18 cellular contexts compared by ENCODE assay signal in genomic region chr16:8919089-8919933, GRCh38. TPM values are rescaled to one million over a fixed set of nuclear protein-coding genes. Genes with fewer than 3 reads are reported as not detected.
DNase-seq lines count a peak whose midpoint lies in the region; ATAC-seq and TF ChIP-seq lines count a peak whose summit lies in the region.
"Had no signal": no experiment of that assay in that cellular context is flagged by ENCODE, and none has a peak within 500 bp of the region (broad histone marks: within the 10 kb centered on the region; RNA-seq: fewer than 3 reads in every experiment).

No MANE protein-coding gene starts in this region.

- in situ Hi-C loops in KBM-7 (cut with MboI; ENCODE audit: low pct_unique_long_range_greater_than_20kb, low sequenced_read_pairs): no loop called here

- peaks cover 41% of the 10 kb centered on the region for H3K4me1 Mint-ChIP-seq in activated naive CD4-positive, alpha-beta T cell treated with anti-CD3 and anti-CD28 coated beads for 36 hours (ENCODE audit: low read depth)
- H3K4me1 Mint-ChIP-seq in nephron progenitor cell: peaks cover 2% of the 10 kb centered on the region

- H3K36me3 Mint-ChIP-seq in activated naive CD4-positive, alpha-beta T cell treated with anti-CD3 and anti-CD28 coated beads for 36 hours (ENCODE audit: low read depth): peaks cover 43% of the 10 kb centered on the region
- H3K36me3 Mint-ChIP-seq in activated naive CD4-positive, alpha-beta T cell treated with anti-CD3 and anti-CD28 coated beads, Interleukin-2, amount 50 U/mL, for 72 hours: peaks cover 13 to 41% of the 10 kb centered on the region in 2 donors
- peaks cover 73% of the 10 kb centered on the region for H3K36me3 Mint-ChIP-seq in nephron progenitor cell (ENCODE audit: low read depth)

- no peak overlapping the region for H3K4me3 Mint-ChIP-seq in activated naive CD4-positive, alpha-beta T cell treated with anti-CD3 and anti-CD28 coated beads for 36 hours
- H3K4me3 Mint-ChIP-seq in nephron progenitor cell: no peak overlapping the region

- no peaks in the 10 kb centered on the region for H3K27me3 Mint-ChIP-seq in activated naive CD4-positive, alpha-beta T cell treated with anti-CD3 and anti-CD28 coated beads for 36 hours (ENCODE audit: low read depth)
- H3K27me3 Mint-ChIP-seq in nephron progenitor cell (ENCODE audit: low read depth, poor library complexity): no peaks in the 10 kb centered on the region

- DNase-seq in activated naive CD4-positive, alpha-beta T cell treated with anti-CD3 and anti-CD28 coated beads for 36 hours: no peak
- DNase-seq in activated naive CD4-positive, alpha-beta T cell treated with Interleukin-2 at 50 U/mL for 16 hours: no peak
- peak; percentile 23 for DNase-seq in KBM-7
- no peak for DNase-seq in activated naive CD4-positive, alpha-beta T cell treated with anti-CD3 and anti-CD28 coated beads, Interleukin-2, amount 50 U/mL, for 72 hours (ENCODE audit: low spot score in 2 of 2)
- DNase-seq in nephron progenitor cell: no peak
- no peak for DNase-seq in AG08395 (ENCODE audit: low spot score)
- DNase-seq: left cardiac atrium; MV-4-11; NCI-H2029; NK-92 treated with Interleukin-12 subunit alpha and Interleukin-12 subunit beta, amount 100 ng/mL, for 24 hours; retina had no signal

- CTCF ChIA-PET in activated naive CD4-positive, alpha-beta T cell treated with anti-CD3 and anti-CD28 coated beads for 36 hours (lab: Charles Lee): interaction anchor here (0.5 to 4.0 kb wide), 5 partner anchors 12 to 172 kb away, joined by 3 to 18 read pairs (median 4); partner anchors contain the start of gene HAPSTR1

- peak in 1 of 2 donors; percentile 27 for ATAC-seq in activated naive CD4-positive, alpha-beta T cell treated with anti-CD3 and anti-CD28 coated beads, Interleukin-2, amount 50 U/mL, for 72 hours
- ATAC-seq in HG02678 (IDR thresholded peaks at IDR 0.05; ENCODE audit: unreplicated experiment) (no peak), HG03565 (IDR thresholded peaks at IDR 0.05; ENCODE audit: unreplicated experiment) (no peak)
- ATAC-seq: gastroesophageal sphincter, left cardiac atrium had no signal

- peak overlapping the region; percentile 78 for H3K27ac Mint-ChIP-seq in activated naive CD4-positive, alpha-beta T cell treated with anti-CD3 and anti-CD28 coated beads for 36 hours
- H3K27ac Mint-ChIP-seq in activated naive CD4-positive, alpha-beta T cell treated with anti-CD3 and anti-CD28 coated beads, Interleukin-2, amount 50 U/mL, for 72 hours: peak overlapping the region; percentile 75 to 93
- H3K27ac Mint-ChIP-seq in nephron progenitor cell: peak overlapping the region; percentile 28

- H3K9me3 Mint-ChIP-seq in activated naive CD4-positive, alpha-beta T cell treated with anti-CD3 and anti-CD28 coated beads for 36 hours: no peaks in the 10 kb centered on the region
- no peaks in the 10 kb centered on the region for H3K9me3 Mint-ChIP-seq in activated naive CD4-positive, alpha-beta T cell treated with anti-CD3 and anti-CD28 coated beads, Interleukin-2, amount 50 U/mL, for 72 hours
- no peaks in the 10 kb centered on the region for H3K9me3 Mint-ChIP-seq in nephron progenitor cell

- intact Hi-C loops in activated naive CD4-positive, alpha-beta T cell treated with anti-CD3 and anti-CD28 coated beads for 36 hours (cut with micrococcal nuclease): no loop called here

- no peak for TF ChIP-seq CTCF in nephron progenitor cell (IDR thresholded peaks at IDR 0.05)

RNA-seq across cellular contexts. Expression of gene LITAFD, which starts 37.2 kb away (rescaled TPM):
- total RNA-seq in activated naive CD4-positive, alpha-beta T cell treated with anti-CD3 and anti-CD28 coated beads for 36 hours: not detected
- total RNA-seq in activated naive CD4-positive, alpha-beta T cell treated with anti-CD3 and anti-CD28 coated beads, Interleukin-2, amount 50 U/mL, for 72 hours: not detected
- total RNA-seq: bronchial epithelial cell, Daoy, dermis microvascular lymphatic vessel endothelial cell, gastroesophageal sphincter, left cardiac atrium, ureter had no signal

RNA-seq across cellular contexts. Expression of gene USP7, which starts 44.4 kb away (rescaled TPM):
- 100 to 1,000 TPM; 155 to 163 TPM for total RNA-seq in activated naive CD4-positive, alpha-beta T cell treated with anti-CD3 and anti-CD28 coated beads for 36 hours
- total RNA-seq in activated naive CD4-positive, alpha-beta T cell treated with anti-CD3 and anti-CD28 coated beads, Interleukin-2, amount 50 U/mL, for 72 hours: 100 to 1,000 TPM; 154 to 171 TPM

RNA-seq across cellular contexts. Expression of gene CARHSP1, which starts 50.5 kb away (rescaled TPM):
- 10 to 100 TPM; 46.5 to 49.6 TPM for total RNA-seq in activated naive CD4-positive, alpha-beta T cell treated with anti-CD3 and anti-CD28 coated beads for 36 hours
- total RNA-seq in activated naive CD4-positive, alpha-beta T cell treated with anti-CD3 and anti-CD28 coated beads, Interleukin-2, amount 50 U/mL, for 72 hours: 100 to 1,000 TPM in 1 of 2 donors, 10 to 100 TPM in 1; 88.1 to 106 TPM

Comparison
In these comparisons a context has a peak if more than half of its experiments do, and no peak if none do; other contexts are left out.
1. H3K27ac Mint-ChIP-seq: peak in every context shown above with its lines; median percentile 84 in activated naive CD4-positive, alpha-beta T cell treated with anti-CD3 and anti-CD28 coated beads, Interleukin-2, amount 50 U/mL, for 72 hours; 78 in activated naive CD4-positive, alpha-beta T cell treated with anti-CD3 and anti-CD28 coated beads for 36 hours; 28 in nephron progenitor cell.